1 cellular context compared by ENCODE assay signal in the genomic region with DNA sequence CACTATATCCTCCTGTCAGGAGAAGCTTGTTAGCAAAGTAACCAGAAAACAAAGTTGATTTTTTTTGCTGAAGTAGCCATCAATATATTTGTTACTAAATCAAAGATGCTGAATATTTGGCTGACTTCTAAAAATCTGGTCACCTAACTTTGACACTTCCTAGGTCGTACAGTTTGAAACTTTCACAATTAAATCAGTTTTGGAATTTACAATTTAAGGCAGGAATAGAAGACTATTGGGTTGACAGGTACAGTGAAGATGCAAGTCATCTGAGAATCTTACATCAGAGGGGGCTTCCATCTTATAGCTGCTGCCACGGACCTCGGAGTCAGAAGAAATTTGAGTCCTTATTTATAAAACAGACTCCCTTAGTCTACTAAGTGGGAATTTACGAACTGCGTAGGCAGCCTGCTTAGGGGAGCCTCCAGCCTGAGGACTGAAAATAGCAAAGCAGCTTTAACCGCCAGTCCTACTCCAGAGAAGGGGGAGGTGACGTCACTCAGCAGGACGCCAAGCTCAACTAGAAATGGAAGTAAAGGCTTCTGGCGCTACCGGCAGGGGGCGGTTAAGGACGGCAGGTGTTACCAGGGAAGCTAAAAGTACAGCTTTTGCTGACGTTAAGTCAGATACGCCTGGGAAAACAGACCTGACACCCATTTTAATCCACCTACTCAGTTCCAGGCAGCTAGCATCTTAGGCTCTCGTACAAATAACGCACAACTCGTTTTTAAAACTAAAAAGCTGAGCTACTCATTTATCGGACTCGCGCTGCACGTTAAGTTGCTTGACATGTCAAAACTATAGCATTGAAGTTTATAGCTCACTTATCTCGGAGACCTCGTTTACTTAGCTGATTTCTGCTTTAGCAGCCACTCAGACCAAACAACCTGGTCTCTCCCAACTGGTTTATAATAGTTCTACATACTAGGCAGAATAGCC.
A peak's percentile ranks its signal among the peaks of the same experiment; 100 is the strongest.
TF ChIP-seq lines count a peak whose summit lies in the region.

No MANE protein-coding gene starts in this region.

TF ChIP-seq in K562, 482 proteins besides CTCF, POLR2A, EP300 and RAD21 (continued from another document and continues in another):
- TF ChIP-seq BCOR (IDR thresholded peaks at IDR 0.05) (no peak), RB1 (IDR thresholded peaks at IDR 0.05; ENCODE audit: low read depth) (peak; percentile 88), CTBP1 (IDR thresholded peaks at IDR 0.05; ENCODE audit: borderline replicate concordance) (peak; percentile 50; the same call in 1 of the 2 replicates), RFX1 (IDR thresholded peaks at IDR 0.05) (peak; percentile 66), ETV6 (IDR thresholded peaks at IDR 0.05; ENCODE audit: borderline replicate concordance in 1 of 2, low read depth in 2 of 2, low read length in 1 of 2) (no peak), ETV6 (CRISPR knock-in tag; IDR thresholded peaks at IDR 0.05; ENCODE audit: borderline replicate concordance) (no peak), E2F3 (CRISPR knock-in tag; IDR thresholded peaks at IDR 0.05) (peak; percentile 63; the same call in 1 of the 2 replicates), FOXP1 (CRISPR knock-in tag; IDR thresholded peaks at IDR 0.05) (no peak; the same call in none of the 2 replicates), CHD2 (IDR thresholded peaks at IDR 0.05; ENCODE audit: low read depth, low read length) (no peak), ZNF253 (CRISPR knock-in tag; conservative IDR thresholded peaks at IDR 0.05) (peak; percentile 84), FOXJ3 (CRISPR knock-in tag; IDR thresholded peaks at IDR 0.05) (no peak), POLR3G (IDR thresholded peaks at IDR 0.05; ENCODE audit: extremely low read depth, insufficient read length, insufficient replicate concordance) (no peak), ZNF140 (CRISPR knock-in tag; IDR thresholded peaks at IDR 0.05) (peak; percentile 43; the same call in 1 of the 2 replicates), HIVEP1 (CRISPR knock-in tag; IDR thresholded peaks at IDR 0.05) (0 out of 2 replicates have a peak, but pooled peaks have one; percentile 11), ZNF561 (CRISPR knock-in tag; conservative IDR thresholded peaks at IDR 0.05) (0 out of 2 replicates have a peak, but pooled peaks have one; percentile 63), TBL1XR1 (IDR thresholded peaks at IDR 0.05; ENCODE audit: low read length in 2 of 2) (peak; percentile 55 to 76; a peak in 3 of 4 replicates), DPF2 (IDR thresholded peaks at IDR 0.05) (peak; percentile 69), ZNF445 (CRISPR knock-in tag; IDR thresholded peaks at IDR 0.05; ENCODE audit: low read depth) (peak; percentile 28), IRF2 (CRISPR knock-in tag; IDR thresholded peaks at IDR 0.05) (no peak), ZNF717 (CRISPR knock-in tag; IDR thresholded peaks at IDR 0.05) (no peak), KLF13 (tag; IDR thresholded peaks at IDR 0.05; ENCODE audit: borderline replicate concordance, low read depth) (peak; percentile 64; the same call in 1 of the 2 replicates), ZNF143 (CRISPR knock-in tag; IDR thresholded peaks at IDR 0.05) (no peak), PPARD (CRISPR knock-in tag; IDR thresholded peaks at IDR 0.05) (no peak), FOXM1 (IDR thresholded peaks at IDR 0.05; ENCODE audit: low read depth) (no peak), FOXM1 (CRISPR knock-in tag; IDR thresholded peaks at IDR 0.05; ENCODE audit: low read depth) (peak; percentile 76; the same call in 1 of the 2 replicates), LEF1 (IDR thresholded peaks at IDR 0.05) (peak; percentile 13; the same call in 1 of the 2 replicates), KAT7 (CRISPR knock-in tag; IDR thresholded peaks at IDR 0.05; ENCODE audit: borderline replicate concordance) (peak; percentile 12; the same call in 1 of the 2 replicates), ATF1 (CRISPR knock-in tag; IDR thresholded peaks at IDR 0.05) (no peak; the same call in 1 of the 2 replicates), ATF1 (tag; IDR thresholded peaks at IDR 0.05) (peak; percentile 98), FOXA3 (CRISPR knock-in tag; conservative IDR thresholded peaks at IDR 0.05 in 1 of 2, IDR thresholded peaks at IDR 0.05 in 1 of 2) (peak; percentile 56 to 88; a peak in 2 of 4 replicates), TCF7 (IDR thresholded peaks at IDR 0.05; ENCODE audit: borderline replicate concordance) (no peak), BMI1 (IDR thresholded peaks at IDR 0.05; ENCODE audit: low read length) (no peak), TAF1 (IDR thresholded peaks at IDR 0.05; ENCODE audit: control insufficient read depth, extremely low read depth, insufficient read depth, low read length, severe bottlenecking) (peak; percentile 70), CBX3 (IDR thresholded peaks at IDR 0.05; ENCODE audit: borderline replicate concordance in 1 of 2, low read length in 2 of 2) (no peak), SREBF1 (IDR thresholded peaks at IDR 0.05; ENCODE audit: borderline replicate concordance, low read depth, low read length) (no peak), HNRNPUL1 (IDR thresholded peaks at IDR 0.05; ENCODE audit: low read length) (peak; percentile 91), ZNF217 (CRISPR knock-in tag; IDR thresholded peaks at IDR 0.05) (0 out of 2 replicates have a peak, but pooled peaks have one; percentile 72), SAP30 (IDR thresholded peaks at IDR 0.05; ENCODE audit: borderline replicate concordance, insufficient read depth, low read depth, low read length, poor library complexity, severe bottlenecking) (no peak), KAT8 (IDR thresholded peaks at IDR 0.05; ENCODE audit: low read depth) (0 out of 2 replicates have a peak, but pooled peaks have one; percentile 24), ZC3H8 (IDR thresholded peaks at IDR 0.05) (no peak), XRCC5 (IDR thresholded peaks at IDR 0.05; ENCODE audit: low read depth, low read length) (no peak), NFE2L1 (tag; IDR thresholded peaks at IDR 0.05; ENCODE audit: borderline replicate concordance, low read depth) (no peak), SMARCA4 (IDR thresholded peaks at IDR 0.05) (no peak), ZNF780A (CRISPR knock-in tag; IDR thresholded peaks at IDR 0.05) (no peak), STAT5B (CRISPR knock-in tag; IDR thresholded peaks at IDR 0.05) (no peak)
- TF ChIP-seq, protein P1, sequence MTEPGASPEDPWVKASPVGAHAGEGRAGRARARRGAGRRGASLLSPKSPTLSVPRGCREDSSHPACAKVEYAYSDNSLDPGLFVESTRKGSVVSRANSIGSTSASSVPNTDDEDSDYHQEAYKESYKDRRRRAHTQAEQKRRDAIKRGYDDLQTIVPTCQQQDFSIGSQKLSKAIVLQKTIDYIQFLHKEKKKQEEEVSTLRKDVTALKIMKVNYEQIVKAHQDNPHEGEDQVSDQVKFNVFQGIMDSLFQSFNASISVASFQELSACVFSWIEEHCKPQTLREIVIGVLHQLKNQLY (CRISPR knock-in tag; conservative IDR thresholded peaks at IDR 0.05), result peak in 1 of 2 experiments; percentile 44; a peak in 2 of 4 replicates
- TF ChIP-seq, protein P2, sequence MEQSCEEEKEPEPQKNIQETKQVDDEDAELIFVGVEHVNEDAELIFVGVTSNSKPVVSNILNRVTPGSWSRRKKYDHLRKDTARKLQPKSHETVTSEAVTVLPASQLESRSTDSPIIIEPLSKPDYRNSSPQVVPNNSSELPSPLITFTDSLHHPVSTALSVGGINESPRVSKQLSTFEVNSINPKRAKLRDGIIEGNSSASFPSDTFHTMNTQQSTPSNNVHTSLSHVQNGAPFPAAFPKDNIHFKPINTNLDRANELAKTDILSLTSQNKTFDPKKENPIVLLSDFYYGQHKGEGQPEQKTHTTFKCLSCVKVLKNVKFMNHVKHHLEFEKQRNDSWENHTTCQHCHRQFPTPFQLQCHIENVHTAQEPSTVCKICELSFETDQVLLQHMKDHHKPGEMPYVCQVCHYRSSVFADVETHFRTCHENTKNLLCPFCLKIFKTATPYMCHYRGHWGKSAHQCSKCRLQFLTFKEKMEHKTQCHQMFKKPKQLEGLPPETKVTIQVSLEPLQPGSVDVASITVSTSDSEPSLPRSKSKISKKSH (CRISPR knock-in tag; IDR thresholded peaks at IDR 0.05), result no peak
- TF ChIP-seq, protein P3, sequence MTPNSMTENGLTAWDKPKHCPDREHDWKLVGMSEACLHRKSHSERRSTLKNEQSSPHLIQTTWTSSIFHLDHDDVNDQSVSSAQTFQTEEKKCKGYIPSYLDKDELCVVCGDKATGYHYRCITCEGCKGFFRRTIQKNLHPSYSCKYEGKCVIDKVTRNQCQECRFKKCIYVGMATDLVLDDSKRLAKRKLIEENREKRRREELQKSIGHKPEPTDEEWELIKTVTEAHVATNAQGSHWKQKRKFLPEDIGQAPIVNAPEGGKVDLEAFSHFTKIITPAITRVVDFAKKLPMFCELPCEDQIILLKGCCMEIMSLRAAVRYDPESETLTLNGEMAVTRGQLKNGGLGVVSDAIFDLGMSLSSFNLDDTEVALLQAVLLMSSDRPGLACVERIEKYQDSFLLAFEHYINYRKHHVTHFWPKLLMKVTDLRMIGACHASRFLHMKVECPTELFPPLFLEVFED (CRISPR knock-in tag; conservative IDR thresholded peaks at IDR 0.05), result peak; percentile 93
- TF ChIP-seq, protein P4, sequence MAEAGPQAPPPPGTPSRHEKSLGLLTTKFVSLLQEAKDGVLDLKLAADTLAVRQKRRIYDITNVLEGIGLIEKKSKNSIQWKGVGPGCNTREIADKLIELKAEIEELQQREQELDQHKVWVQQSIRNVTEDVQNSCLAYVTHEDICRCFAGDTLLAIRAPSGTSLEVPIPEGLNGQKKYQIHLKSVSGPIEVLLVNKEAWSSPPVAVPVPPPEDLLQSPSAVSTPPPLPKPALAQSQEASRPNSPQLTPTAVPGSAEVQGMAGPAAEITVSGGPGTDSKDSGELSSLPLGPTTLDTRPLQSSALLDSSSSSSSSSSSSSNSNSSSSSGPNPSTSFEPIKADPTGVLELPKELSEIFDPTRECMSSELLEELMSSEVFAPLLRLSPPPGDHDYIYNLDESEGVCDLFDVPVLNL (CRISPR knock-in tag; IDR thresholded peaks at IDR 0.05; ENCODE audit: low read depth), result no peak
- TF ChIP-seq, protein P5, sequence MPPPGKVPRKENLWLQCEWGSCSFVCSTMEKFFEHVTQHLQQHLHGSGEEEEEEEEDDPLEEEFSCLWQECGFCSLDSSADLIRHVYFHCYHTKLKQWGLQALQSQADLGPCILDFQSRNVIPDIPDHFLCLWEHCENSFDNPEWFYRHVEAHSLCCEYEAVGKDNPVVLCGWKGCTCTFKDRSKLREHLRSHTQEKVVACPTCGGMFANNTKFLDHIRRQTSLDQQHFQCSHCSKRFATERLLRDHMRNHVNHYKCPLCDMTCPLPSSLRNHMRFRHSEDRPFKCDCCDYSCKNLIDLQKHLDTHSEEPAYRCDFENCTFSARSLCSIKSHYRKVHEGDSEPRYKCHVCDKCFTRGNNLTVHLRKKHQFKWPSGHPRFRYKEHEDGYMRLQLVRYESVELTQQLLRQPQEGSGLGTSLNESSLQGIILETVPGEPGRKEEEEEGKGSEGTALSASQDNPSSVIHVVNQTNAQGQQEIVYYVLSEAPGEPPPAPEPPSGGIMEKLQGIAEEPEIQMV (tag; conservative IDR thresholded peaks at IDR 0.05; ENCODE audit: low read depth), result peak; percentile 31; the same call in 1 of the 2 replicates
- TF ChIP-seq, protein P6, sequence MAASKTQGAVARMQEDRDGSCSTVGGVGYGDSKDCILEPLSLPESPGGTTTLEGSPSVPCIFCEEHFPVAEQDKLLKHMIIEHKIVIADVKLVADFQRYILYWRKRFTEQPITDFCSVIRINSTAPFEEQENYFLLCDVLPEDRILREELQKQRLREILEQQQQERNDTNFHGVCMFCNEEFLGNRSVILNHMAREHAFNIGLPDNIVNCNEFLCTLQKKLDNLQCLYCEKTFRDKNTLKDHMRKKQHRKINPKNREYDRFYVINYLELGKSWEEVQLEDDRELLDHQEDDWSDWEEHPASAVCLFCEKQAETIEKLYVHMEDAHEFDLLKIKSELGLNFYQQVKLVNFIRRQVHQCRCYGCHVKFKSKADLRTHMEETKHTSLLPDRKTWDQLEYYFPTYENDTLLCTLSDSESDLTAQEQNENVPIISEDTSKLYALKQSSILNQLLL (CRISPR knock-in tag; IDR thresholded peaks at IDR 0.05; ENCODE audit: borderline replicate concordance), result no peak
- TF ChIP-seq, protein P7, sequence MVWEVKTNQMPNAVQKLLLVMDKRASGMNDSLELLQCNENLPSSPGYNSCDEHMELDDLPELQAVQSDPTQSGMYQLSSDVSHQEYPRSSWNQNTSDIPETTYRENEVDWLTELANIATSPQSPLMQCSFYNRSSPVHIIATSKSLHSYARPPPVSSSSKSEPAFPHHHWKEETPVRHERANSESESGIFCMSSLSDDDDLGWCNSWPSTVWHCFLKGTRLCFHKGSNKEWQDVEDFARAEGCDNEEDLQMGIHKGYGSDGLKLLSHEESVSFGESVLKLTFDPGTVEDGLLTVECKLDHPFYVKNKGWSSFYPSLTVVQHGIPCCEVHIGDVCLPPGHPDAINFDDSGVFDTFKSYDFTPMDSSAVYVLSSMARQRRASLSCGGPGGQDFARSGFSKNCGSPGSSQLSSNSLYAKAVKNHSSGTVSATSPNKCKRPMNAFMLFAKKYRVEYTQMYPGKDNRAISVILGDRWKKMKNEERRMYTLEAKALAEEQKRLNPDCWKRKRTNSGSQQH (CRISPR knock-in tag; IDR thresholded peaks at IDR 0.05), result peak; percentile 58
- TF ChIP-seq, protein P8, sequence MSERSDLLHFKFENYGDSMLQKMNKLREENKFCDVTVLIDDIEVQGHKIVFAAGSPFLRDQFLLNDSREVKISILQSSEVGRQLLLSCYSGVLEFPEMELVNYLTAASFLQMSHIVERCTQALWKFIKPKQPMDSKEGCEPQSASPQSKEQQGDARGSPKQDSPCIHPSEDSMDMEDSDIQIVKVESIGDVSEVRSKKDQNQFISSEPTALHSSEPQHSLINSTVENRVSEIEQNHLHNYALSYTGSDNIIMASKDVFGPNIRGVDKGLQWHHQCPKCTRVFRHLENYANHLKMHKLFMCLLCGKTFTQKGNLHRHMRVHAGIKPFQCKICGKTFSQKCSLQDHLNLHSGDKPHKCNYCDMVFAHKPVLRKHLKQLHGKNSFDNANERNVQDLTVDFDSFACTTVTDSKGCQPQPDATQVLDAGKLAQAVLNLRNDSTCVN (CRISPR knock-in tag; IDR thresholded peaks at IDR 0.05), result peak; percentile 88
- TF ChIP-seq, protein P9, sequence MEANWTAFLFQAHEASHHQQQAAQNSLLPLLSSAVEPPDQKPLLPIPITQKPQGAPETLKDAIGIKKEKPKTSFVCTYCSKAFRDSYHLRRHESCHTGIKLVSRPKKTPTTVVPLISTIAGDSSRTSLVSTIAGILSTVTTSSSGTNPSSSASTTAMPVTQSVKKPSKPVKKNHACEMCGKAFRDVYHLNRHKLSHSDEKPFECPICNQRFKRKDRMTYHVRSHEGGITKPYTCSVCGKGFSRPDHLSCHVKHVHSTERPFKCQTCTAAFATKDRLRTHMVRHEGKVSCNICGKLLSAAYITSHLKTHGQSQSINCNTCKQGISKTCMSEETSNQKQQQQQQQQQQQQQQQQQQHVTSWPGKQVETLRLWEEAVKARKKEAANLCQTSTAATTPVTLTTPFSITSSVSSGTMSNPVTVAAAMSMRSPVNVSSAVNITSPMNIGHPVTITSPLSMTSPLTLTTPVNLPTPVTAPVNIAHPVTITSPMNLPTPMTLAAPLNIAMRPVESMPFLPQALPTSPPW (CRISPR knock-in tag; IDR thresholded peaks at IDR 0.05), result peak; percentile 54; the same call in 1 of the 2 replicates
- TF ChIP-seq, protein P10, sequence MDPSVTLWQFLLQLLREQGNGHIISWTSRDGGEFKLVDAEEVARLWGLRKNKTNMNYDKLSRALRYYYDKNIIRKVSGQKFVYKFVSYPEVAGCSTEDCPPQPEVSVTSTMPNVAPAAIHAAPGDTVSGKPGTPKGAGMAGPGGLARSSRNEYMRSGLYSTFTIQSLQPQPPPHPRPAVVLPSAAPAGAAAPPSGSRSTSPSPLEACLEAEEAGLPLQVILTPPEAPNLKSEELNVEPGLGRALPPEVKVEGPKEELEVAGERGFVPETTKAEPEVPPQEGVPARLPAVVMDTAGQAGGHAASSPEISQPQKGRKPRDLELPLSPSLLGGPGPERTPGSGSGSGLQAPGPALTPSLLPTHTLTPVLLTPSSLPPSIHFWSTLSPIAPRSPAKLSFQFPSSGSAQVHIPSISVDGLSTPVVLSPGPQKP (CRISPR knock-in tag; IDR thresholded peaks at IDR 0.05), result no peak
